ENCODE assay signal across 1 cellular context in genomic region chr4:2320152-2320551, GRCh38.
TF ChIP-seq lines count a peak whose summit lies in the region.

No MANE protein-coding gene starts in this region.

TF ChIP-seq in GM12878, 131 proteins besides CTCF, POLR2A, EP300 and RAD21:
- TF ChIP-seq CBFB (IDR thresholded peaks at IDR 0.05; ENCODE audit: low read depth) (no peak), NR2F1 (conservative IDR thresholded peaks at IDR 0.05) (peak; percentile 74)
